ENCODE assay signal across 13 cellular contexts in genomic region chr4:32574803-32575202, GRCh38.
"Had no signal": no experiment of that assay in that cellular context is flagged by ENCODE, and none has a peak within 500 bp of the region (broad histone marks: within the 10 kb centered on the region; RNA-seq: fewer than 3 reads in every experiment).

No MANE protein-coding gene starts in this region.

- ATAC-seq: activated T-cell treated with anti-CD3 and anti-CD28 coated beads, Interleukin-2, amount 50 U/mL, for 72 hours; effector memory CD8-positive, alpha-beta T cell; left ventricle myocardium superior had no signal

- H3K9me3 Mint-ChIP-seq: dendritic cell treated with granulocyte-macrophage colony-stimulating factor and Interleukin-4, amounts not matched to agents 40 ng/mL and 50 ng/mL, for 4 days had no signal

- H3K27ac Mint-ChIP-seq: activated naive CD8-positive, alpha-beta T cell; activated T-cell treated with anti-CD3 and anti-CD28 coated beads, Interleukin-2, amount 50 U/mL, for 72 hours; dendritic cell treated with granulocyte-macrophage colony-stimulating factor and Interleukin-4, amounts not matched to agents 40 ng/mL and 50 ng/mL, for 4 days; effector memory CD8-positive, alpha-beta T cell; progenitor cell of endocrine pancreas had no signal

- H3K4me3 Mint-ChIP-seq: activated naive CD8-positive, alpha-beta T cell; activated T-cell treated with anti-CD3 and anti-CD28 coated beads, Interleukin-2, amount 50 U/mL, for 72 hours; dendritic cell treated with granulocyte-macrophage colony-stimulating factor and Interleukin-4, amounts not matched to agents 40 ng/mL and 50 ng/mL, for 4 days; effector memory CD8-positive, alpha-beta T cell had no signal

- H3K36me3 Mint-ChIP-seq: activated naive CD8-positive, alpha-beta T cell had no signal

- DNase-seq: activated CD4-positive, alpha-beta T cell treated with anti-CD3 and anti-CD28 coated beads, Interleukin-2, amount 50 U/mL, for 1 hour; activated CD4-positive, CD25-positive, alpha-beta regulatory T cell treated with anti-CD3 and anti-CD28 coated beads, Interleukin-2, amount 50 U/mL, for 72 hours; activated CD8-positive, alpha-beta memory T cell treated with anti-CD3 and anti-CD28 coated beads for 24 hours; activated CD8-positive, alpha-beta memory T cell treated with anti-CD3 and anti-CD28 coated beads, Interleukin-2, amount 50 U/mL, for 48 hours; activated gamma-delta T cell; activated T-cell treated with anti-CD3 and anti-CD28 coated beads, Interleukin-2, amount 50 U/mL, for 72 hours; effector memory CD8-positive, alpha-beta T cell; left ventricle myocardium superior; stimulated activated CD8-positive, alpha-beta memory T cell treated with anti-CD3 and anti-CD28 coated beads, Interleukin-4, amount 100 ng/mL, for 48 hours; stimulated activated naive CD4-positive, alpha-beta T cell had no signal

- H3K27me3 Mint-ChIP-seq: activated naive CD8-positive, alpha-beta T cell; dendritic cell treated with granulocyte-macrophage colony-stimulating factor and Interleukin-4, amounts not matched to agents 40 ng/mL and 50 ng/mL, for 4 days; effector memory CD8-positive, alpha-beta T cell; progenitor cell of endocrine pancreas had no signal
